2 cellular contexts compared by ENCODE assay signal in genomic region chr5:115850771-115851416, GRCh38.
TF ChIP-seq lines count a peak whose summit lies in the region.

No MANE protein-coding gene starts in this region.

TF ChIP-seq in A549, 52 proteins besides CTCF, POLR2A, EP300 and RAD21:
- no peak for TF ChIP-seq JUN (IDR thresholded peaks at IDR 0.05)
- TF ChIP-seq HOXA7 (CRISPR knock-in tag; IDR thresholded peaks at IDR 0.05): no peak
- TF ChIP-seq BHLHE40 (IDR thresholded peaks at IDR 0.05; ENCODE audit: low read depth, low read length): no peak
- no peak for TF ChIP-seq USF2 (IDR thresholded peaks at IDR 0.05)

TF ChIP-seq in IMR-90, 13 proteins besides CTCF, POLR2A, EP300 and RAD21:
- no peak for TF ChIP-seq ELK1 (IDR thresholded peaks at IDR 0.05; ENCODE audit: borderline replicate concordance, low read depth, low read length)
- no peak for TF ChIP-seq MAFK (IDR thresholded peaks at IDR 0.05; ENCODE audit: low read depth, low read length)
- TF ChIP-seq CHD1 (IDR thresholded peaks at IDR 0.05; ENCODE audit: low read depth, low read length): no peak
- TF ChIP-seq USF2 (IDR thresholded peaks at IDR 0.05; ENCODE audit: low read depth, low read length): no peak
- TF ChIP-seq SMC3 (IDR thresholded peaks at IDR 0.05; ENCODE audit: low read depth, low read length): no peak
- no peak for TF ChIP-seq MXI1 (IDR thresholded peaks at IDR 0.05; ENCODE audit: borderline replicate concordance, low read depth, low read length)
- no peak for TF ChIP-seq MAZ (IDR thresholded peaks at IDR 0.05; ENCODE audit: borderline replicate concordance, low read depth, low read length)
- TF ChIP-seq BHLHE40 (IDR thresholded peaks at IDR 0.05; ENCODE audit: low read depth, low read length): no peak
- TF ChIP-seq FOS (IDR thresholded peaks at IDR 0.05; ENCODE audit: low read depth, low read length): no peak
- no peak for TF ChIP-seq RFX5 (IDR thresholded peaks at IDR 0.05; ENCODE audit: low read depth, low read length)
